ENCODE assay signal across 9 cellular contexts in genomic region chr5:78758169-78758839, GRCh38.
DNase-seq lines count a peak whose midpoint lies in the region; ATAC-seq, FAIRE-seq and TF ChIP-seq lines count a peak whose summit lies in the region.
"Had no signal": no experiment of that assay in that cellular context is flagged by ENCODE, and none has a peak within 500 bp of the region (broad histone marks: within the 10 kb centered on the region; RNA-seq: fewer than 3 reads in every experiment).

No MANE protein-coding gene starts in this region.

- intact Hi-C loops in tibial artery (cut with DNase I; ENCODE audit: low total_unique reads): no loop called here

- in situ Hi-C loops in astrocyte of the spinal cord (cut with HindIII; ENCODE audit: low sequenced_read_pairs): no loop called here

- TF ChIP-seq POLR2A in GM12892 (IDR thresholded peaks at IDR 0.05; ENCODE audit: low read depth, low read length): no peak

- peaks cover 0 to 10% (median 0%) of the 10 kb centered on the region in 4 donors for H3K4me1 ChIP-seq in tibial artery

- peak; percentile 89 for FAIRE-seq in GM12892 (lab: Jason Lieb, UNC)

- peak; percentile 70 for ATAC-seq in GM19455 (IDR thresholded peaks at IDR 0.05; ENCODE audit: unreplicated experiment)
- ATAC-seq in HG03108 (IDR thresholded peaks at IDR 0.05; ENCODE audit: unreplicated experiment): peak; percentile 53

- H3K9me3 ChIP-seq in tibial artery: no peaks in the 10 kb centered on the region

- H3K27me3 ChIP-seq in tibial artery: no peaks in the 10 kb centered on the region

- H3K27ac ChIP-seq in tibial artery: no peak overlapping the region
- H3K27ac ChIP-seq: PC-9 had no signal

- TF ChIP-seq CTCF in astrocyte of the spinal cord (IDR thresholded peaks at IDR 0.05; ENCODE audit: low read depth, low read length) (no peak), tibial artery (IDR thresholded peaks at IDR 0.05) (no peak)

- DNase-seq in GM12892 (ENCODE audit: insufficient read length) (peak; percentile 23), astrocyte of the spinal cord (ENCODE audit: low read depth, low spot score) (peak; percentile 18), medulla oblongata (ENCODE audit: extremely low spot score) (no peak), tibial artery (no peak), NCI-H2107 (lab: John Stamatoyannopoulos, UW) (no peak), SK-N-DZ (ENCODE audit: low spot score) (no peak)

- H3K36me3 ChIP-seq in tibial artery: no peaks in the 10 kb centered on the region

- H3K4me3 ChIP-seq in astrocyte of the spinal cord (ENCODE audit: low read depth, low read length): no peak overlapping the region
- no peak overlapping the region for H3K4me3 ChIP-seq in tibial artery
- H3K4me3 ChIP-seq: PC-9 had no signal

Comparison
In these comparisons a context has a peak if more than half of its experiments do, and no peak if none do; other contexts are left out.
1. DNase-seq: peak in GM12892 (single experiment) and astrocyte of the spinal cord (single experiment); none in medulla oblongata (single experiment), tibial artery (0 of 2), NCI-H2107 (single experiment) and SK-N-DZ (single experiment).